8 cellular contexts compared by ENCODE assay signal in genomic region chr1:228416217-228416971, GRCh38. TPM values are rescaled to one million over a fixed set of nuclear protein-coding genes. Genes with fewer than 3 reads are reported as not detected.
A peak's percentile ranks its signal among the peaks of the same experiment; 100 is the strongest.
DNase-seq lines count a peak whose midpoint lies in the region; ATAC-seq and TF ChIP-seq lines count a peak whose summit lies in the region.

A gene with protein sequence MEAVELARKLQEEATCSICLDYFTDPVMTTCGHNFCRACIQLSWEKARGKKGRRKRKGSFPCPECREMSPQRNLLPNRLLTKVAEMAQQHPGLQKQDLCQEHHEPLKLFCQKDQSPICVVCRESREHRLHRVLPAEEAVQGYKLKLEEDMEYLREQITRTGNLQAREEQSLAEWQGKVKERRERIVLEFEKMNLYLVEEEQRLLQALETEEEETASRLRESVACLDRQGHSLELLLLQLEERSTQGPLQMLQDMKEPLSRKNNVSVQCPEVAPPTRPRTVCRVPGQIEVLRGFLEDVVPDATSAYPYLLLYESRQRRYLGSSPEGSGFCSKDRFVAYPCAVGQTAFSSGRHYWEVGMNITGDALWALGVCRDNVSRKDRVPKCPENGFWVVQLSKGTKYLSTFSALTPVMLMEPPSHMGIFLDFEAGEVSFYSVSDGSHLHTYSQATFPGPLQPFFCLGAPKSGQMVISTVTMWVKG (minus strand): TSS chr1:228416861. CDS start chr1:228415072, 1,789 bp downstream.

- peak within 1 kb of the TSS in 3 of 4 donors; percentile 46 to 79 (median 71) for H3K4me3 Mint-ChIP-seq in IgD-negative memory B cell

- H3K27me3 Mint-ChIP-seq in IgD-negative memory B cell: peaks cover 25% of the 10 kb centered on the region

- H3K27ac Mint-ChIP-seq in IgD-negative memory B cell: no peak within 1 kb of the TSS

- WGBS in lower leg skin, 2 donors: 1 to 2% methylated on average over 33 to 47 of the region's 59 CpGs

- no peaks in the 10 kb centered on the region for H3K36me3 Mint-ChIP-seq in IgD-negative memory B cell

- no peaks in the 10 kb centered on the region for H3K9me3 Mint-ChIP-seq in IgD-negative memory B cell

- ATAC-seq in GM18511 (IDR thresholded peaks at IDR 0.05; ENCODE audit: unreplicated experiment): no peak
- no peak for ATAC-seq in HG03469 (IDR thresholded peaks at IDR 0.05; ENCODE audit: unreplicated experiment)

- POLR2A ChIA-PET in BJ (lab: Charles Lee): interaction anchor here (0.6 kb wide), 1 partner anchor 10 kb away, joined by 3 read pairs; the partner anchor contains the start of gene TRIM11

- peaks cover 0 to 5% (median 2%) of the 10 kb centered on the region in 3 donors for H3K4me1 Mint-ChIP-seq in IgD-negative memory B cell

- DNase-seq in BJ (ENCODE audit: low read depth): no peak
- DNase-seq in activated T-helper 9 cell treated with anti-CD3 and anti-CD28 coated beads, Interleukin-2, amount 50 U/mL, for 16 hours (ENCODE audit: low read depth): peak; percentile 27
- peak; percentile 36 for DNase-seq in germinal center (ENCODE audit: low spot score)
- DNase-seq in posterior vena cava (ENCODE audit: low spot score): peak; percentile 79
- no peak for DNase-seq in lower leg skin (ENCODE audit: low spot score in 2 of 2)

- TF ChIP-seq POLR2A in lower leg skin (IDR thresholded peaks at IDR 0.05): no peak

- peak within 1 kb of the TSS; percentile 50 for H3K4me3 ChIP-seq in BJ (ENCODE audit: low read depth, low read length)
- H3K4me3 ChIP-seq in lower leg skin (ENCODE audit: low read depth, poor library complexity, severe bottlenecking): no peak within 1 kb of the TSS

- H3K36me3 ChIP-seq in BJ (ENCODE audit: control insufficient read depth, insufficient read depth, low read length): no peaks in the 10 kb centered on the region; the same call in 1 of the 2 replicates

- intact Hi-C loops in posterior vena cava (cut with DNase I): loop anchor here in 1 of 2 donors (5.0 kb wide), 1 partner anchor 1126 kb away; no protein-coding TSS in a partner anchor
- intact Hi-C loops in lower leg skin (cut with DNase I; ENCODE audit: low total_unique reads): no loop called here

- TF ChIP-seq CTCF in BJ (IDR thresholded peaks at IDR 0.05; ENCODE audit: insufficient read depth, low read depth, low read length) (peak; percentile 51), lower leg skin (IDR thresholded peaks at IDR 0.05) (no peak)

- CTCF ChIA-PET in BJ (lab: Yijun Ruan, JAX): no interaction called here

- no peaks in the 10 kb centered on the region for H3K27me3 ChIP-seq in BJ (ENCODE audit: control insufficient read depth, insufficient read depth, low read length)

RNA-seq across cellular contexts. Expression of the gene that starts here (rescaled TPM):
- polyA plus RNA-seq in BJ (2011; rRNA removed) (0.33 and 0.55 TPM in 2 replicates), IgD-negative memory B cell (not detected)
- polyA minus RNA-seq in BJ (2011; rRNA and poly(A)+ RNA removed): 0.81 and 0.98 TPM in 2 replicates
- total RNA-seq in posterior vena cava (1 to 10 TPM in 1 of 2 donors, under 1 TPM in 1; 0.38 to 1.9 TPM), lower leg skin (1 to 10 TPM in 3 of 4 donors, under 1 TPM in 1; 0.97 to 4.2 (median 1.8) TPM)

Comparison
In these comparisons a context has a peak if more than half of its experiments do, and no peak if none do; other contexts are left out.
1. DNase-seq: peak in activated T-helper 9 cell treated with anti-CD3 and anti-CD28 coated beads, Interleukin-2, amount 50 U/mL, for 16 hours (single experiment), germinal center (single experiment) and posterior vena cava (single experiment); none in BJ (single experiment) and lower leg skin (0 of 2).